ENCODE assay signal across 7 cellular contexts in genomic region chr1:8424539-8425116, GRCh38.
DNase-seq lines count a peak whose midpoint lies in the region; ATAC-seq and TF ChIP-seq lines count a peak whose summit lies in the region.

No MANE protein-coding gene starts in this region.

- no peak overlapping the region for H2AFZ ChIP-seq in MM.1S (ENCODE audit: low read length)

- 0 out of 2 replicates have a peak, but pooled peaks cover 3% of the 10 kb centered on the region for H4K20me1 ChIP-seq in MM.1S (ENCODE audit: insufficient read depth, low read length)

- H3F3A ChIP-seq in MM.1S (ENCODE audit: insufficient read depth, low read length) = peaks cover 19% of the 10 kb centered on the region

- intact Hi-C loops in natural killer cell (cut with micrococcal nuclease) (loop anchor here (1.0 to 10.0 kb wide), 4 partner anchors 47 to 278 kb away; no protein-coding TSS in a partner anchor), vagina (cut with DNase I) (no loop called here)

- peaks cover 46 to 58% of the 10 kb centered on the region in 2 donors for H3K4me1 Mint-ChIP-seq in natural killer cell

- ATAC-seq in GM18909 (IDR thresholded peaks at IDR 0.05; ENCODE audit: poor library complexity, unreplicated experiment) (peak; percentile 22), esophagus mucosa (peak; percentile 78), natural killer cell (peak in 1 of 3 donors; percentile 62)

- peak in 1 of 2 donors; percentile 29 for TF ChIP-seq POLR2A in vagina (IDR thresholded peaks at IDR 0.05)

- no peak overlapping the region; the same call in 1 of the 2 replicates for H3K4me2 ChIP-seq in MM.1S (ENCODE audit: low read depth, low read length)

- H3K4me3 Mint-ChIP-seq in natural killer cell = peak overlapping the region; percentile 96

- DNase-seq in NCI-H1436 (lab: John Stamatoyannopoulos, UW) (peak; percentile 37), natural killer cell (no peak), vagina (ENCODE audit: extremely low spot score in 2 of 2) (no peak), MM.1S (no peak)
- DNase-seq in activated CD8-positive, alpha-beta memory T cell treated with anti-CD3 and anti-CD28 coated beads for 48 hours (ENCODE audit: low read depth in 2 of 3, low spot score in 2 of 3) = peak in 2 of 3 experiments; percentile 11 to 20

- peaks cover 30% of the 10 kb centered on the region for H3K4me1 ChIP-seq in vagina
- peaks cover 22% of the 10 kb centered on the region for H3K4me1 ChIP-seq in MM.1S (ENCODE audit: low read length)

- H3K4me3 ChIP-seq in vagina (peak overlapping the region; percentile 71 to 83), MM.1S (ENCODE audit: low read length) (no peak overlapping the region)

- H3K79me2 ChIP-seq in MM.1S (ENCODE audit: low read length) = peaks cover 5% of the 10 kb centered on the region; the same call in 1 of the 2 replicates

- H3K9me3 Mint-ChIP-seq in natural killer cell = no peaks in the 10 kb centered on the region

- H3K27me3 Mint-ChIP-seq in natural killer cell (ENCODE audit: low read depth in 2 of 2) = peaks cover 8 to 12% of the 10 kb centered on the region in 2 donors

- H3K9ac ChIP-seq in MM.1S (ENCODE audit: low read length) = no peak overlapping the region

- H3K27ac Mint-ChIP-seq in natural killer cell = peak overlapping the region; percentile 80 to 91

- no peaks in the 10 kb centered on the region for H3K36me3 Mint-ChIP-seq in natural killer cell

- TF ChIP-seq CTCF in natural killer cell (IDR thresholded peaks at IDR 0.05) (no peak), vagina (IDR thresholded peaks at IDR 0.05) (no peak), MM.1S (IDR thresholded peaks at IDR 0.05; ENCODE audit: low read length) (no peak)

- H3K36me3 ChIP-seq in vagina = no peaks in the 10 kb centered on the region
- no peaks in the 10 kb centered on the region for H3K36me3 ChIP-seq in MM.1S (replicated peaks; ENCODE audit: insufficient read depth, low read length)

- H3K27ac ChIP-seq in vagina (peak overlapping the region; percentile 99), MM.1S (ENCODE audit: low read length) (no peak overlapping the region)

- H3K27me3 ChIP-seq in vagina (no peaks in the 10 kb centered on the region), MM.1S (replicated peaks; ENCODE audit: insufficient read depth, low read length) (0 out of 2 replicates have a peak, but pooled peaks cover 3% of the 10 kb centered on the region)

- no peaks in the 10 kb centered on the region for H3K9me3 ChIP-seq in vagina
- no peaks in the 10 kb centered on the region for H3K9me3 ChIP-seq in MM.1S (replicated peaks; ENCODE audit: insufficient read depth, low read length)

- no peaks in the 10 kb centered on the region for H3K9me2 ChIP-seq in MM.1S (replicated peaks; ENCODE audit: insufficient read depth, low read length)

Comparison
In these comparisons a context has a peak if more than half of its experiments do, and no peak if none do; other contexts are left out.
1. DNase-seq: peak in NCI-H1436 (single experiment) and activated CD8-positive, alpha-beta memory T cell treated with anti-CD3 and anti-CD28 coated beads for 48 hours (2 of 3); none in natural killer cell (single experiment), vagina (0 of 2) and MM.1S (single experiment).